In genomic region chr11:45896392-45897068, GRCh38 we compare ENCODE assay signal across 1 cellular context.
TF ChIP-seq lines count a peak whose summit lies in the region.

No MANE protein-coding gene starts in this region.

TF ChIP-seq in SK-N-SH, 30 proteins besides CTCF, POLR2A, EP300 and RAD21 (continued from another document):
- TF ChIP-seq REST (IDR thresholded peaks at IDR 0.05; ENCODE audit: low read depth, low read length): peak; percentile 78
